ENCODE assay signal across 8 cellular contexts in genomic region chr19:12778020-12778904, GRCh38. TPM values are rescaled to one million over a fixed set of nuclear protein-coding genes. Genes with fewer than 3 reads are reported as not detected.
DNase-seq lines count a peak whose midpoint lies in the region; ATAC-seq and TF ChIP-seq lines count a peak whose summit lies in the region.

No MANE protein-coding gene starts in this region.

- H3K9ac ChIP-seq in Karpas-422 (ENCODE audit: low read length), result peak overlapping the region; percentile 86

- H3K36me3 ChIP-seq in Karpas-422 (ENCODE audit: insufficient read depth, low read length), result no peaks in the 10 kb centered on the region

- H2AFZ ChIP-seq in Karpas-422 (ENCODE audit: low read length), result peak overlapping the region; percentile 38; the same call in 1 of the 2 replicates

- H3K4me3 ChIP-seq in Karpas-422 (ENCODE audit: low read length), result peak overlapping the region; percentile 71

- H4K20me1 ChIP-seq in Karpas-422 (ENCODE audit: insufficient read depth, low read depth, low read length), result no peaks in the 10 kb centered on the region

- H3K79me2 ChIP-seq in Karpas-422 (ENCODE audit: low read length), result no peaks in the 10 kb centered on the region

- peak overlapping the region; percentile 46 for H3K27ac ChIP-seq in Karpas-422 (ENCODE audit: low read length)

- H3K4me2 ChIP-seq in Karpas-422 (ENCODE audit: low read depth, low read length, poor library complexity, severe bottlenecking), result peak overlapping the region; percentile 79

- no peaks in the 10 kb centered on the region for H3K27me3 ChIP-seq in Karpas-422 (ENCODE audit: low read length)

- peaks cover 46% of the 10 kb centered on the region for H3K4me1 ChIP-seq in Karpas-422 (ENCODE audit: low read length)

- H3K9me2 ChIP-seq in Karpas-422 (replicated peaks; ENCODE audit: insufficient read depth, low read length), result no peaks in the 10 kb centered on the region

- ATAC-seq in SK-N-SH treated with all-trans-retinoic acid at 6 μM for 48 hours (peak; percentile 51), GM19452 (IDR thresholded peaks at IDR 0.05; ENCODE audit: unreplicated experiment) (no peak), HG03045 (IDR thresholded peaks at IDR 0.05; ENCODE audit: unreplicated experiment) (no peak)

- DNase-seq in EL (peak; percentile 79), Karpas-422 (peak; percentile 81), cerebellum (ENCODE audit: low spot score) (peak; percentile 49), kidney tubule cell (ENCODE audit: low spot score) (peak; percentile 78)
- peak; percentile 42 for DNase-seq in stimulated activated CD4-positive, alpha-beta T cell treated with anti-CD3 and anti-CD28 coated beads, Interleukin-1b, Interleukin-23, amount 100 ng/mL, for 48 hours

- no peaks in the 10 kb centered on the region for H3K9me3 ChIP-seq in Karpas-422 (ENCODE audit: low read length)

TF ChIP-seq in SK-N-SH treated with all-trans-retinoic acid at 6 μM for 48 hours, 23 proteins besides CTCF, POLR2A, EP300 and RAD21:
- TF ChIP-seq ISL1 (CRISPR knock-in tag; IDR thresholded peaks at IDR 0.05), result no peak
- no peak for TF ChIP-seq PATZ1 (CRISPR knock-in tag; IDR thresholded peaks at IDR 0.05; ENCODE audit: borderline replicate concordance)
- no peak for TF ChIP-seq ZNF565 (CRISPR knock-in tag; conservative IDR thresholded peaks at IDR 0.05; ENCODE audit: low read depth)
- no peak for TF ChIP-seq RARB (CRISPR knock-in tag; IDR thresholded peaks at IDR 0.05)
- TF ChIP-seq TCF4 (CRISPR knock-in tag; IDR thresholded peaks at IDR 0.05; ENCODE audit: borderline replicate concordance), result peak; percentile 40; the same call in 1 of the 2 replicates

RNA-seq across cellular contexts. Expression of gene HOOK2, which starts 2.9 kb away (rescaled TPM):
- total RNA-seq in Karpas-422 (2014; rRNA removed; shearing (Covaris generic); ENCODE audit: low replicate concordance), result 7.6 and 21.2 TPM in 2 replicates
- total RNA-seq in cerebellum, result 21.7 TPM

RNA-seq across cellular contexts. Expression of gene JUNB, which starts 13.0 kb away (rescaled TPM):
- 60.0 and 156 TPM in 2 replicates for total RNA-seq in Karpas-422 (2014; rRNA removed; shearing (Covaris generic); ENCODE audit: low replicate concordance)
- 9.0 TPM for total RNA-seq in cerebellum

RNA-seq across cellular contexts. Expression of gene PRDX2, which starts 23.3 kb away (rescaled TPM):
- 372 and 566 TPM in 2 replicates for total RNA-seq in Karpas-422 (2014; rRNA removed; shearing (Covaris generic); ENCODE audit: low replicate concordance)
- 150 TPM for total RNA-seq in cerebellum

RNA-seq across cellular contexts. Expression of gene THSD8, which starts 23.6 kb away (rescaled TPM):
- total RNA-seq in Karpas-422 (2014; rRNA removed; shearing (Covaris generic); ENCODE audit: low replicate concordance), result 9.0 TPM in 1 of 2 replicates, not detected in the other
- not detected for total RNA-seq in cerebellum

RNA-seq across cellular contexts. Expression of gene BEST2, which starts 26.7 kb away (rescaled TPM):
- not detected in 2 replicates for total RNA-seq in Karpas-422 (2014; rRNA removed; shearing (Covaris generic); ENCODE audit: low replicate concordance)
- total RNA-seq in cerebellum, result not detected
